Comparison of ENCODE assay signal across 26 cellular contexts in the genomic region with DNA sequence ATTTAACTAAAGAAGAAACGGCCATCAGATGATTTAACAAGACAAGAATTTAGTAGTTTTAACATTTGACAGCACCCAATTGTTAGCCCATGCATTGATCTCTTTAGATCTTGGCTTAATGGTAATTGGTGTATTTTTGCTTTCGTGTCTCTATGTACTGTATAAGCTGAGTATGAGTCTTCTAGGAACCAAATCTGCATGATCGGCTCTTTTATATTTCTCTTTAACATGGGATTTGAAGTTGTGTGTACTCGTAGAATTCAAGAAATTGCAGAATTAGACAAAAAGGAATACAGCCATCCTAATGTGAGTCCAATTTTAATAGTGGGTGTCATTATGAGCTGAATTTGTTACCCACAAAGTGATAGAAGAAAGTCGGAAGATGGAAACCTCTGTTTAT.
DNase-seq lines count a peak whose midpoint lies in the region; ATAC-seq, FAIRE-seq and TF ChIP-seq lines count a peak whose summit lies in the region.
"Had no signal": no experiment of that assay in that cellular context is flagged by ENCODE, and none has a peak within 500 bp of the region (broad histone marks: within the 10 kb centered on the region; RNA-seq: fewer than 3 reads in every experiment).

No MANE protein-coding gene starts in this region.

- no peak overlapping the region for H2AK9ac ChIP-seq in IMR-90 (replicated peaks; ENCODE audit: low read depth, low read length, poor library complexity)

- H3K27me3 ChIP-seq in HepG2 (ENCODE audit: control insufficient read depth in 1 of 2, insufficient read depth in 2 of 2, low read length in 2 of 2) (no peaks in the 10 kb centered on the region), right lobe of liver (no peaks in the 10 kb centered on the region), IMR-90 (ENCODE audit: control insufficient read depth, insufficient read depth, low read length) (no peaks in the 10 kb centered on the region), HAP-1 (ENCODE audit: low read depth) (peaks cover 12% of the 10 kb centered on the region)
- H3K27me3 ChIP-seq: BLaER1 had no signal

- in situ Hi-C loops in HepG2 (cut with HindIII; ENCODE audit: extremely low pct_ligation_motif_present, low pct_unique_long_range_greater_than_20kb) (no loop called here), IMR-90 (cut with MboI; ENCODE audit: low sequenced_read_pairs) (no loop called here), HAP-1 (cut with MboI; ENCODE audit: low sequenced_read_pairs) (no loop called here)

- no peak overlapping the region for H2AK5ac ChIP-seq in IMR-90 (ENCODE audit: low read depth, low read length)

- peaks cover 8% of the 10 kb centered on the region for H3K27me3 Mint-ChIP-seq in osteocyte (ENCODE audit: unreplicated experiment)
- H3K27me3 Mint-ChIP-seq: CD4-positive, alpha-beta memory T cell; CD4-positive, CD25-positive, alpha-beta regulatory T cell; CD8-positive, alpha-beta memory T cell had no signal

- no peaks in the 10 kb centered on the region for H3K36me3 Mint-ChIP-seq in osteocyte (ENCODE audit: unreplicated experiment)
- H3K36me3 Mint-ChIP-seq: CD14-positive monocyte; CD4-positive, alpha-beta memory T cell; CD4-positive, CD25-positive, alpha-beta regulatory T cell; CD8-positive, alpha-beta memory T cell had no signal

- TF ChIP-seq CTCF in HepG2 (CRISPR knock-in tag; IDR thresholded peaks at IDR 0.05): no peak
- TF ChIP-seq CTCF in right lobe of liver (IDR thresholded peaks at IDR 0.05): no peak
- no peak for TF ChIP-seq CTCF in IMR-90 (conservative IDR thresholded peaks at IDR 0.05; ENCODE audit: low read depth, low read length)
- TF ChIP-seq CTCF in osteocyte (IDR thresholded peaks at IDR 0.05): no peak

- H3K4me2 ChIP-seq in HepG2 (ENCODE audit: low read depth, low read length): no peak overlapping the region
- H3K4me2 ChIP-seq in IMR-90 (ENCODE audit: low read depth, low read length): no peak overlapping the region

- H2BK20ac ChIP-seq in IMR-90 (ENCODE audit: low read depth, low read length): no peak overlapping the region

- H4K20me1 ChIP-seq in HepG2 (ENCODE audit: insufficient read depth, low read length) (no peaks in the 10 kb centered on the region), IMR-90 (ENCODE audit: insufficient read depth, low read length) (no peaks in the 10 kb centered on the region)
- H4K20me1 ChIP-seq: BLaER1 had no signal

- H3K4me1 ChIP-seq in HepG2 (ENCODE audit: insufficient read depth, low read length) (no peaks in the 10 kb centered on the region), right lobe of liver (no peaks in the 10 kb centered on the region), IMR-90 (ENCODE audit: control insufficient read depth, insufficient read depth, low read length) (no peaks in the 10 kb centered on the region), HAP-1 (no peaks in the 10 kb centered on the region)
- H3K4me1 ChIP-seq: BE2C had no signal

- H3K27ac ChIP-seq in HepG2 (ENCODE audit: extremely low read length, insufficient read depth, low read length) (no peak overlapping the region), right lobe of liver (no peak overlapping the region), IMR-90 (ENCODE audit: insufficient read depth, low read length) (no peak overlapping the region)
- H3K27ac ChIP-seq: 22Rv1, BLaER1 had no signal

- BruUV-seq in HepG2 (replicated peaks; lab: Mats Ljungman, UMichigan) (no TSS peak), IMR-90 (replicated peaks; lab: Mats Ljungman, UMichigan) (no TSS peak)

- H3K9me3 ChIP-seq in HepG2 (ENCODE audit: low read length): no peaks in the 10 kb centered on the region
- no peaks in the 10 kb centered on the region for H3K9me3 ChIP-seq in right lobe of liver
- H3K9me3 ChIP-seq in IMR-90 (ENCODE audit: control insufficient read depth, insufficient read depth, low read length): no peaks in the 10 kb centered on the region
- no peaks in the 10 kb centered on the region for H3K9me3 ChIP-seq in HAP-1
- H3K9me3 ChIP-seq: BE2C had no signal

- H2AFZ ChIP-seq in HepG2 (ENCODE audit: low read length): no peak overlapping the region
- H2AFZ ChIP-seq in IMR-90 (replicated peaks; ENCODE audit: low read length, poor library complexity): no peak overlapping the region

- POLR2A ChIA-PET in HepG2 (lab: Yijun Ruan, JAX) (no interaction called here), IMR-90 (lab: Charles Lee; ENCODE audit: unreplicated experiment) (no interaction called here)

- dilution Hi-C loops in IMR-90 (cut with HindIII; ENCODE audit: low sequenced_read_pairs, unreplicated experiment): no loop called here

- no peaks in the 10 kb centered on the region for H3K9me3 Mint-ChIP-seq in osteocyte (ENCODE audit: unreplicated experiment)

- no peak for FAIRE-seq in HepG2 (lab: Jason Lieb, UNC)
- FAIRE-seq: GM12878, GM12892, GM18507 had no signal

- WGBS in HepG2 (ENCODE audit: low lambda C conversion rate): 30% methylated on average over 5 of the region's 5 CpGs
- WGBS in right lobe of liver (ENCODE audit: insufficient coverage, low coverage, low lambda C conversion rate, missing lambda C conversion rate): 81% methylated on average over 5 of the region's 5 CpGs
- WGBS in IMR-90 (ENCODE audit: extremely low coverage in 2 of 2, insufficient read length in 1 of 2), 2 experiments: 92% methylated on average over 2 of the region's 5 CpGs; no CpG with 5 or more reads in 1 of the 2 experiments

- H3K18ac ChIP-seq in IMR-90 (ENCODE audit: low read depth, low read length): no peak overlapping the region

- H3K27ac Mint-ChIP-seq in osteocyte (ENCODE audit: unreplicated experiment): no peak overlapping the region
- H3K27ac Mint-ChIP-seq: CD14-positive monocyte; CD4-positive, alpha-beta memory T cell; CD4-positive, CD25-positive, alpha-beta regulatory T cell; CD8-positive, alpha-beta memory T cell had no signal

- ATAC-seq in HepG2 (no peak), right lobe of liver (no peak), IMR-90 (ENCODE audit: low read depth) (no peak)
- ATAC-seq: GM12878 had no signal

- intact Hi-C loops in HepG2 (cut with micrococcal nuclease; ENCODE audit: unreplicated experiment): no loop called here
- intact Hi-C loops in right lobe of liver (cut with DNase I): no loop called here
- intact Hi-C loops in IMR-90 (cut with micrococcal nuclease): no loop called here

- H3K36me3 ChIP-seq in HepG2 (replicated peaks in 1 of 2; ENCODE audit: control insufficient read depth in 1 of 2, insufficient read depth in 2 of 2, low read length in 2 of 2) (no peaks in the 10 kb centered on the region), right lobe of liver (no peaks in the 10 kb centered on the region), IMR-90 (ENCODE audit: control insufficient read depth, insufficient read depth, low read length) (no peaks in the 10 kb centered on the region), HAP-1 (replicated peaks) (no peaks in the 10 kb centered on the region)
- H3K36me3 ChIP-seq: BE2C had no signal

- H2BK15ac ChIP-seq in IMR-90 (ENCODE audit: low read depth, low read length): no peak overlapping the region

- H3K4me3 ChIP-seq in HepG2 (replicated peaks in 1 of 3; ENCODE audit: insufficient read depth in 1 of 3, low read depth in 2 of 3, low read length in 3 of 3) (no peak overlapping the region), right lobe of liver (no peak overlapping the region), IMR-90 (ENCODE audit: insufficient read depth, low read depth, low read length) (no peak overlapping the region), HAP-1 (no peak overlapping the region)
- H3K4me3 ChIP-seq: BLaER1, GM12878 had no signal

- H3K14ac ChIP-seq in IMR-90 (replicated peaks; ENCODE audit: low read depth, low read length): no peak overlapping the region

- no peak overlapping the region for H3K56ac ChIP-seq in IMR-90 (ENCODE audit: extremely low read depth, insufficient read depth, low read length)

- no peak overlapping the region for H4K91ac ChIP-seq in IMR-90 (ENCODE audit: insufficient read depth, low read depth, low read length)

- no peak overlapping the region for H3K23ac ChIP-seq in IMR-90 (ENCODE audit: low read depth, low read length)

- H4K5ac ChIP-seq in IMR-90 (ENCODE audit: low read depth, low read length): no peak overlapping the region

- no peaks in the 10 kb centered on the region for H3K9me1 ChIP-seq in IMR-90 (ENCODE audit: insufficient read depth, low read length)

- H3K79me1 ChIP-seq in IMR-90 (ENCODE audit: low read depth in 1 of 2, low read length in 2 of 2): no peaks in the 10 kb centered on the region

- no peak overlapping the region for H2BK5ac ChIP-seq in IMR-90 (ENCODE audit: low read depth, low read length, poor library complexity, severe bottlenecking)

- H3K9ac ChIP-seq in HepG2 (ENCODE audit: insufficient read depth, low read depth, low read length): no peak overlapping the region
- H3K9ac ChIP-seq in IMR-90 (ENCODE audit: low read depth, low read length): no peak overlapping the region
- H3K9ac ChIP-seq: BLaER1 had no signal

- no peak overlapping the region for H4K8ac ChIP-seq in IMR-90 (ENCODE audit: low read depth in 2 of 2, low read length in 2 of 2)

- H2BK120ac ChIP-seq in IMR-90 (ENCODE audit: low read depth, low read length): no peak overlapping the region

- H3K4ac ChIP-seq in IMR-90 (ENCODE audit: low read depth, low read length): no peak overlapping the region

- no peak for TF ChIP-seq RAD21 in HepG2 (CRISPR knock-in tag; IDR thresholded peaks at IDR 0.05)
- no peak for TF ChIP-seq RAD21 in IMR-90 (IDR thresholded peaks at IDR 0.05; ENCODE audit: low read length)

- DNase-seq in HepG2 (ENCODE audit: low spot score) (no peak), right lobe of liver (no peak), IMR-90 (no peak), osteocyte (ENCODE audit: extremely low spot score, unreplicated experiment) (no peak), NCI-H446 (lab: John Stamatoyannopoulos, UW) (no peak), HAP-1 (ENCODE audit: low spot score in 2 of 2) (no peak)
- DNase-seq: ACHN; BE2C; C1 segment of cervical spinal cord; CD4-positive, alpha-beta memory T cell; CD4-positive, CD25-positive, alpha-beta regulatory T cell; CD8-positive, alpha-beta memory T cell; COR-L47; DMS 273 treated with DMSO at 0.1 percent for 48 hours; DMS153; DMS53; DMS79; DND-41; EL; GDM1 had no signal

- H3K4me3 Mint-ChIP-seq in osteocyte (ENCODE audit: unreplicated experiment): peak overlapping the region; percentile 12
- H3K4me3 Mint-ChIP-seq: CD14-positive monocyte; CD4-positive, alpha-beta memory T cell; CD4-positive, CD25-positive, alpha-beta regulatory T cell; CD8-positive, alpha-beta memory T cell had no signal

- H3K4me1 Mint-ChIP-seq in osteocyte (ENCODE audit: unreplicated experiment): peaks cover 15% of the 10 kb centered on the region
- H3K4me1 Mint-ChIP-seq: CD14-positive monocyte; CD4-positive, alpha-beta memory T cell; CD4-positive, CD25-positive, alpha-beta regulatory T cell; CD8-positive, alpha-beta memory T cell had no signal

- H3K79me2 ChIP-seq in HepG2 (ENCODE audit: insufficient read depth, low read length): no peaks in the 10 kb centered on the region

- TF ChIP-seq EP300 in HepG2 (IDR thresholded peaks at IDR 0.05; ENCODE audit: low read depth in 2 of 2, low read length in 2 of 2) (no peak), HepG2 (CRISPR knock-in tag; IDR thresholded peaks at IDR 0.05; ENCODE audit: borderline replicate concordance) (no peak)

- TF ChIP-seq POLR2A in HepG2 (IDR thresholded peaks at IDR 0.05; ENCODE audit: insufficient read depth in 1 of 2, low read depth in 2 of 2, low read length in 2 of 2) (no peak), right lobe of liver (IDR thresholded peaks at IDR 0.05) (no peak), IMR-90 (IDR thresholded peaks at IDR 0.05; ENCODE audit: low read depth, low read length) (no peak)

- CTCF ChIA-PET in HepG2 (lab: Yijun Ruan, JAX; ENCODE audit: low intra/inter-chr PET ratio, low total read pairs): no interaction called here
- CTCF ChIA-PET in IMR-90 (lab: Yijun Ruan, JAX): no interaction called here
